In the genomic region with DNA sequence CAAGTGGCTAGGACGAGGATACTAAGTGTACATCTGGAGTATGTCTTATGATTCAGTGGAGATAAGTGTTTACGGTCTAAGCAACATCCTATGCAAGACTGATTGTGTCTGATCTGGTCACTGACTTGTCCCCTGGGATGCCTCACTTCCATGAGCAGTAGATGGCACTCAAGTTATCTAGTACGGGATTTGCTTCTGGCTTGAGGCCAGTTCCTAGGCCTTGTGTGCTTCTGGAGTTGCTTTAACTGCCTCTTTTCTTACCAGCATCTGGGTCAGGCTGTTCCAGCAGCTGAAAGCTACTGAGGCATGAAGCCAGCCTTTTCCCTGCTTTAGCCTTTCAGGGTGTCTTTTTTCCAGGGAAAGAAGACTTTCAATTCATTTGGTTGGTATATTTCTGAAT, we compare ENCODE assay signal across 10 cellular contexts. TPM values are rescaled to one million over a fixed set of nuclear protein-coding genes. Genes with fewer than 3 reads are reported as not detected.
DNase-seq lines count a peak whose midpoint lies in the region; ATAC-seq and TF ChIP-seq lines count a peak whose summit lies in the region.
"Had no signal": no experiment of that assay in that cellular context is flagged by ENCODE, and none has a peak within 500 bp of the region (broad histone marks: within the 10 kb centered on the region; RNA-seq: fewer than 3 reads in every experiment).

No MANE protein-coding gene starts in this region.

- H3K27ac ChIP-seq in dorsolateral prefrontal cortex (peak overlapping the region in 55 of 59 donors; percentile 58 to 96 (median 82)), tibial artery (no peak overlapping the region)

- H3K4me1 ChIP-seq in tibial artery = no peaks in the 10 kb centered on the region

- DNase-seq in DMS53 treated with DMSO at 0.1 percent for 48 hours (lab: John Stamatoyannopoulos, UW; ENCODE audit: unreplicated experiment) (peak; percentile 44), NCI-H460 (ENCODE audit: extremely low read depth, low read depth) (peak; percentile 74), dorsolateral prefrontal cortex (peak in 9 of 10 donors; percentile 41 to 91 (median 79)), nucleus accumbens (lab: John Stamatoyannopoulos, UW) (peak in 50 of 56 donors; percentile 6 to 92 (median 61)), SIG-M5 (lab: John Stamatoyannopoulos, UW) (no peak), tibial artery (no peak)
- DNase-seq: activated naive CD8-positive, alpha-beta T cell treated with anti-CD3 and anti-CD28 coated beads, Interleukin-2, amount 10 ng/mL, durations not matched to agents 7 days and 5 days; mammary epithelial cell had no signal

- peaks cover 96 to 100% (median 99%) of the 10 kb centered on the region in 3 donors for H3K36me3 ChIP-seq in tibial artery

- H3K4me3 ChIP-seq in dorsolateral prefrontal cortex (peak overlapping the region in 2 of 59 donors; percentile 1), tibial artery (no peak overlapping the region)

- ATAC-seq in GM21825 (IDR thresholded peaks at IDR 0.05; ENCODE audit: unreplicated experiment) (no peak), HG02885 (IDR thresholded peaks at IDR 0.05; ENCODE audit: poor library complexity, unreplicated experiment) (no peak)

- H3K27me3 ChIP-seq in dorsolateral prefrontal cortex (no peaks in the 10 kb centered on the region), tibial artery (no peaks in the 10 kb centered on the region)

- TF ChIP-seq CTCF in dorsolateral prefrontal cortex (IDR thresholded peaks at IDR 0.05 in 54 of 56, conservative IDR thresholded peaks at IDR 0.05 in 2 of 56; ENCODE audit: low read depth in 1 of 56, partially characterized antibody in 56 of 56) = peak in 55 of 56 donors; percentile 18 to 73 (median 58)
- no peak for TF ChIP-seq CTCF in tibial artery (IDR thresholded peaks at IDR 0.05)

- H3K9me3 ChIP-seq in tibial artery = no peaks in the 10 kb centered on the region

- intact Hi-C loops in dorsolateral prefrontal cortex (cut with DNase I) = loop anchor here in 1 of 2 donors (5.0 to 10.0 kb wide), 2 partner anchors 37 to 60 kb away; partner anchors contain the start of gene TRAF4
- intact Hi-C loops in tibial artery (cut with DNase I; ENCODE audit: low total_unique reads) = no loop called here

RNA-seq across cellular contexts. Expression of gene SUPT6H, which starts 23.0 kb away (rescaled TPM):
- 26.7 and 33.3 TPM in 2 replicates for total RNA-seq in NCI-H460 (2014; rRNA removed; shearing (Covaris generic))
- 30.9 and 34.2 TPM in 2 replicates for polyA plus RNA-seq in NCI-H460 (2014; cell fraction: nucleus; rRNA removed)
- total RNA-seq in dorsolateral prefrontal cortex = 100 to 1,000 TPM in 8 of 120 experiments, 10 to 100 TPM in 112; 72.1 to 118 (median 86.9) TPM

RNA-seq across cellular contexts. Expression of gene SDF2, which starts 23.3 kb away (rescaled TPM):
- total RNA-seq in NCI-H460 (2014; rRNA removed; shearing (Covaris generic)) = 49.5 and 52.6 TPM in 2 replicates
- 48.8 and 52.2 TPM in 2 replicates for polyA plus RNA-seq in NCI-H460 (2014; cell fraction: nucleus; rRNA removed)
- 10 to 100 TPM; 29.5 to 53.4 (median 38.5) TPM for total RNA-seq in dorsolateral prefrontal cortex

RNA-seq across cellular contexts. Expression of gene PROCA1, which starts 26.7 kb away (rescaled TPM):
- 3.4 and 3.6 TPM in 2 replicates for total RNA-seq in NCI-H460 (2014; rRNA removed; shearing (Covaris generic))
- 28.6 and 64.3 TPM in 2 replicates for polyA plus RNA-seq in NCI-H460 (2014; cell fraction: nucleus; rRNA removed)
- total RNA-seq in dorsolateral prefrontal cortex = 10 to 100 TPM in 2 of 120 experiments, 1 to 10 TPM in 118; 2.1 to 11.7 (median 5.2) TPM

RNA-seq across cellular contexts. Expression of gene RAB34, which starts 32.7 kb away (rescaled TPM):
- total RNA-seq in NCI-H460 (2014; rRNA removed; shearing (Covaris generic)) = 170 and 179 TPM in 2 replicates
- polyA plus RNA-seq in NCI-H460 (2014; cell fraction: nucleus; rRNA removed) = 339 and 432 TPM in 2 replicates
- 10 to 100 TPM; 12.0 to 55.8 (median 25.0) TPM for total RNA-seq in dorsolateral prefrontal cortex

RNA-seq across cellular contexts. Expression of gene RPL23A, which starts 34.8 kb away (rescaled TPM):
- 1,295 and 1,608 TPM in 2 replicates for total RNA-seq in NCI-H460 (2014; rRNA removed; shearing (Covaris generic))
- polyA plus RNA-seq in NCI-H460 (2014; cell fraction: nucleus; rRNA removed) = 380 and 446 TPM in 2 replicates
- total RNA-seq in dorsolateral prefrontal cortex = 100 to 1,000 TPM; 343 to 754 (median 490) TPM

Comparison
In these comparisons a context has a peak if more than half of its experiments do, and no peak if none do; other contexts are left out.
1. DNase-seq: peak in DMS53 treated with DMSO at 0.1 percent for 48 hours (single experiment), NCI-H460 (single experiment), dorsolateral prefrontal cortex (9 of 10) and nucleus accumbens (50 of 56); none in SIG-M5 (single experiment) and tibial artery (0 of 2).
2. H3K27ac ChIP-seq: peak in dorsolateral prefrontal cortex (55 of 59); none in tibial artery (0 of 2).
3. CTCF ChIP-seq: peak in dorsolateral prefrontal cortex (55 of 56); none in tibial artery (0 of 2).